28 cellular contexts compared by ENCODE assay signal in genomic region chr6:168334072-168334471, GRCh38. TPM values are rescaled to one million over a fixed set of nuclear protein-coding genes. Genes with fewer than 3 reads are reported as not detected.
"Had no signal": no experiment of that assay in that cellular context is flagged by ENCODE, and none has a peak within 500 bp of the region (broad histone marks: within the 10 kb centered on the region; RNA-seq: fewer than 3 reads in every experiment).

No MANE protein-coding gene starts in this region.

- H3K9me3 Mint-ChIP-seq: mesothelial cell of epicardium; natural killer cell; stimulated activated effector memory CD8-positive, alpha-beta T cell treated with anti-CD3 and anti-CD28 coated beads, Interleukin-12 subunit alpha, Interleukin-12 subunit beta, amount 100 ng/mL, for 72 hours had no signal

- H3K9me3 ChIP-seq: esophagus squamous epithelium, heart right ventricle, neutrophil, prostate gland, right atrium auricular region, stomach, thyroid gland, upper lobe of left lung had no signal

- H3K4me1 Mint-ChIP-seq: natural killer cell had no signal

- H3K4me1 ChIP-seq: heart right ventricle, prostate gland, right atrium auricular region, thyroid gland, upper lobe of left lung had no signal

- ATAC-seq: heart right ventricle; natural killer cell; sciatic nerve; stimulated activated effector memory CD8-positive, alpha-beta T cell treated with anti-CD3 and anti-CD28 coated beads, Interleukin-12 subunit alpha, Interleukin-12 subunit beta, amount 100 ng/mL, for 72 hours had no signal

- H3K27me3 ChIP-seq: neutrophil, right atrium auricular region, stomach, thyroid gland, upper lobe of left lung had no signal

- H3K36me3 ChIP-seq: esophagus squamous epithelium, heart right ventricle, neutrophil, prostate gland, right atrium auricular region, stomach, thyroid gland, upper lobe of left lung had no signal

- H3K4me3 ChIP-seq: dorsolateral prefrontal cortex, esophagus squamous epithelium, heart right ventricle, lung, prostate gland, right atrium auricular region, thyroid gland, upper lobe of left lung had no signal

- H3K27ac ChIP-seq: dorsolateral prefrontal cortex, esophagus squamous epithelium, heart right ventricle, neutrophil, prostate gland, right atrium auricular region, stomach, thyroid gland, upper lobe of left lung had no signal

- H3K27ac Mint-ChIP-seq: mesothelial cell of epicardium; natural killer cell; stimulated activated effector memory CD8-positive, alpha-beta T cell treated with anti-CD3 and anti-CD28 coated beads, Interleukin-12 subunit alpha, Interleukin-12 subunit beta, amount 100 ng/mL, for 72 hours had no signal

- H3K36me3 Mint-ChIP-seq: mesothelial cell of epicardium; natural killer cell; stimulated activated effector memory CD8-positive, alpha-beta T cell treated with anti-CD3 and anti-CD28 coated beads, Interleukin-12 subunit alpha, Interleukin-12 subunit beta, amount 100 ng/mL, for 72 hours had no signal

- DNase-seq: cortex of kidney; dorsolateral prefrontal cortex; effector CD8-positive, alpha-beta T cell; esophagus squamous epithelium; foreskin melanocyte; glutamatergic neuron; heart right ventricle; hippocampal formation; islet precursor cell; kidney glomerular epithelial cell; mesenchymal stem cell; natural killer cell; stimulated activated CD4-positive, alpha-beta T cell treated with anti-CD3 and anti-CD28 coated beads, Interleukin-2, amount 100 ng/mL, for 24 hours; stimulated activated CD4-positive, alpha-beta T cell treated with anti-CD3 and anti-CD28 coated beads, Interleukin-4, amount 100 ng/mL, for 24 hours; stimulated activated naive CD4-positive, alpha-beta T cell treated with Interleukin-2 at 50 U/mL for 16 hours; stomach; thyroid gland; upper lobe of left lung had no signal

- H3K4me3 Mint-ChIP-seq: mesothelial cell of epicardium; natural killer cell; stimulated activated effector memory CD8-positive, alpha-beta T cell treated with anti-CD3 and anti-CD28 coated beads, Interleukin-12 subunit alpha, Interleukin-12 subunit beta, amount 100 ng/mL, for 72 hours had no signal

- FAIRE-seq: endothelial cell of umbilical vein, urothelium cell line had no signal

RNA-seq across cellular contexts. Expression of gene DACT2, which starts 14.5 kb away (rescaled TPM):
- total RNA-seq: endothelial cell of umbilical vein, natural killer cell, osteoblast had no signal
- polyA plus RNA-seq: endothelial cell of umbilical vein had no signal
